ENCODE assay signal across 8 cellular contexts in the genomic region with DNA sequence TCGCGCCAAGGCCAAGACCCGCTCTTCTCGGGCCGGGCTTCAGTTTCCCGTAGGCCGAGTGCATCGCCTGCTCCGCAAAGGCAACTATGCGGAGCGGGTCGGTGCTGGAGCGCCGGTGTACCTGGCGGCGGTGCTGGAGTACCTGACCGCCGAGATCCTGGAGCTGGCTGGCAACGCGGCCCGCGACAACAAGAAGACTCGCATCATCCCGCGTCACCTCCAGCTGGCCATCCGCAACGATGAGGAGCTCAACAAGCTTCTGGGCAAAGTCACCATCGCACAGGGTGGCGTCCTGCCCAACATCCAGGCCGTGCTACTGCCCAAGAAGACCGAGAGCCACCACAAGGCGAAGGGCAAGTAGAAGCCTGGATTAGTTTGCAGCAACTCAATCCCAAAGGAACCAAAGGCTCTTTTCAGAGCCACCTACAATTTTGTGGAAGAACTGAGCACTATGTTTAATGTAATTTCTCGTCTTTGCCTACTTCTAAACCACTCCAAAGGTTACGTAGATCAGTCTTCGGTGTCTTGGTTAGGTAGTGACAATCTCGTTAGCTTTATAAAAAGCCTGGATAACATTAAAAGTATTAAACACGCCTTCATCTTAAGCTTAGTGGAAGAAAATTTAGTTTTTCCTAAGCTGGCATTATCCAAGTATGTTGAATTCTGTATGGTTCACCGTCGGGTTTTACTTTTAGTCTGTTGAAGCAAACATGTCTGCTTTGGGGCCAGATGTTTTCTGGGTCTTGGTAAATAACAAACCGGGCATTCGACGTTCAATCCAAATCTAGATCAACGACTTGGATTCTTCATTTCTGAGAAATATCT.
DNase-seq lines count a peak whose midpoint lies in the region; ATAC-seq and TF ChIP-seq lines count a peak whose summit lies in the region.
"Not testable (repeated sequence)": the region's sequence is repeated elsewhere in the genome, so short reads cannot be mapped to it uniquely, and the experiment has no call there.

No MANE protein-coding gene starts in this region.

- DNase-seq in GDM1 (lab: John Stamatoyannopoulos, UW) (peak; percentile 45), NCI-H1105 treated with DMSO at 0.1 percent for 48 hours (lab: John Stamatoyannopoulos, UW) (peak; percentile 39)
- DNase-seq in T-cell; body of pancreas; heart left ventricle; natural killer cell treated with Interleukin-12 subunit alpha and Interleukin-12 subunit beta and Interleukin-15 and Interleukin-18, amount 100 ng/mL, for 72 hours (ENCODE audit: low spot score); transverse colon: not testable (repeated sequence)

- WGBS in body of pancreas, 2 donors = 5 to 14% methylated on average over 19 to 28 of the region's 43 CpGs
- WGBS in heart left ventricle, 4 donors = 7 to 14% (median 11%) methylated on average over 19 to 27 of the region's 43 CpGs
- WGBS in transverse colon (ENCODE audit: low coverage in 1 of 2), 2 donors = 3 to 10% methylated on average over 11 to 25 of the region's 43 CpGs

- H3K4me1 Mint-ChIP-seq in T-cell = peaks cover 42 to 47% (median 44%) of the 10 kb centered on the region in 3 donors
- peaks cover 36 to 56% of the 10 kb centered on the region in 2 donors for H3K4me1 Mint-ChIP-seq in natural killer cell treated with Interleukin-12 subunit alpha and Interleukin-12 subunit beta and Interleukin-15 and Interleukin-18, amount 100 ng/mL, for 72 hours (ENCODE audit: low read depth in 2 of 2)

- not testable (repeated sequence) for TF ChIP-seq POLR2A in body of pancreas (IDR thresholded peaks at IDR 0.05); heart left ventricle (IDR thresholded peaks at IDR 0.05)
- TF ChIP-seq POLR2A in transverse colon (IDR thresholded peaks at IDR 0.05) = peak; percentile 46

- H3K4me1 ChIP-seq in body of pancreas (peaks cover 17% of the 10 kb centered on the region), heart left ventricle (peaks cover 0 to 51% (median 9%) of the 10 kb centered on the region in 12 donors), transverse colon (peaks cover 0 to 39% (median 19%) of the 10 kb centered on the region in 4 donors)

- H3K27me3 Mint-ChIP-seq in T-cell; natural killer cell treated with Interleukin-12 subunit alpha and Interleukin-12 subunit beta and Interleukin-15 and Interleukin-18, amount 100 ng/mL, for 72 hours: not testable (repeated sequence)

- H3K9me3 Mint-ChIP-seq in T-cell; natural killer cell treated with Interleukin-12 subunit alpha and Interleukin-12 subunit beta and Interleukin-15 and Interleukin-18, amount 100 ng/mL, for 72 hours: not testable (repeated sequence)

- H3K9me3 ChIP-seq in body of pancreas, heart left ventricle, transverse colon: not testable (repeated sequence)

- peak overlapping the region; percentile 97 to 98 for H3K27ac Mint-ChIP-seq in T-cell
- peak overlapping the region; percentile 95 for H3K27ac Mint-ChIP-seq in natural killer cell treated with Interleukin-12 subunit alpha and Interleukin-12 subunit beta and Interleukin-15 and Interleukin-18, amount 100 ng/mL, for 72 hours

- H3K36me3 Mint-ChIP-seq in T-cell; natural killer cell treated with Interleukin-12 subunit alpha and Interleukin-12 subunit beta and Interleukin-15 and Interleukin-18, amount 100 ng/mL, for 72 hours: not testable (repeated sequence)

- POLR2A ChIA-PET in T-cell (lab: Charles Lee) = interaction anchor here (0.6 to 7.2 kb wide), 29 partner anchors 10 to 1704 kb away, joined by 3 to 223 read pairs (median 13); a partner anchor contains a TSS

- intact Hi-C loops in body of pancreas (cut with DNase I); heart left ventricle (cut with DNase I); transverse colon (cut with DNase I; ENCODE audit: low total_unique reads): not testable (repeated sequence)

- peak overlapping the region in 2 of 4 donors; percentile 34 to 82 for H3K27ac ChIP-seq in body of pancreas
- peak overlapping the region in 7 of 12 donors; percentile 59 to 96 (median 78) for H3K27ac ChIP-seq in heart left ventricle
- H3K27ac ChIP-seq in transverse colon = peak overlapping the region; percentile 90 to 94 (median 92)

- CTCF ChIA-PET in T-cell (lab: Charles Lee) = interaction anchor here in 1 of 2 donors (0.8 to 7.3 kb wide), 13 partner anchors 12 to 87 kb away, joined by 4 to 81 read pairs (median 16); a partner anchor contains a TSS

- H3K4me3 Mint-ChIP-seq in T-cell = peak overlapping the region; percentile 93 to 94 (median 94)
- peak overlapping the region; percentile 97 for H3K4me3 Mint-ChIP-seq in natural killer cell treated with Interleukin-12 subunit alpha and Interleukin-12 subunit beta and Interleukin-15 and Interleukin-18, amount 100 ng/mL, for 72 hours

- not testable (repeated sequence) for TF ChIP-seq CTCF in body of pancreas (IDR thresholded peaks at IDR 0.05); heart left ventricle (IDR thresholded peaks at IDR 0.05)
- peak in 2 of 5 experiments; percentile 23 to 27 for TF ChIP-seq CTCF in transverse colon (IDR thresholded peaks at IDR 0.05)

- not testable (repeated sequence) for H3K4me3 ChIP-seq in body of pancreas
- H3K4me3 ChIP-seq in heart left ventricle (peak overlapping the region; percentile 30 to 78 (median 60)), transverse colon (peak overlapping the region in 3 of 4 donors; percentile 36 to 67 (median 45))

- H3K27me3 ChIP-seq in body of pancreas = peaks cover 0 to 20% of the 10 kb centered on the region in 2 donors
- H3K27me3 ChIP-seq in heart left ventricle = peaks cover 0 to 83% (median 8%) of the 10 kb centered on the region in 9 donors
- H3K27me3 ChIP-seq in transverse colon = not testable (repeated sequence)

- ATAC-seq in HG02623 (IDR thresholded peaks at IDR 0.05; ENCODE audit: unreplicated experiment) (peak; percentile 9), T-cell (replicated peaks in 1 of 4) (peak; percentile 40 to 49 (median 43)), body of pancreas (peak; percentile 39), heart left ventricle (peak in 2 of 4 donors; percentile 2 to 14)
- not testable (repeated sequence) for ATAC-seq in natural killer cell treated with Interleukin-12 subunit alpha and Interleukin-12 subunit beta and Interleukin-15 and Interleukin-18, amount 100 ng/mL, for 72 hours

- H3K36me3 ChIP-seq in body of pancreas (replicated peaks in 1 of 2; ENCODE audit: insufficient read depth in 1 of 2, low read depth in 2 of 2); heart left ventricle; transverse colon: not testable (repeated sequence)

- TF ChIP-seq EP300 in transverse colon (IDR thresholded peaks at IDR 0.05; ENCODE audit: low read depth) = not testable (repeated sequence)

- in situ Hi-C loops in transverse colon (cut with MboI; ENCODE audit: low pct_ligation_motif_present in 1 of 4, low pct_unique_long_range_greater_than_20kb in 1 of 4, low sequenced_read_pairs in 3 of 4) = loop anchor here in 3 of 4 donors (10.0 to 25.0 kb wide), 2 partner anchors 86 to 1771 kb away; a partner anchor contains a TSS
